16 cellular contexts compared by ENCODE assay signal in the genomic region with DNA sequence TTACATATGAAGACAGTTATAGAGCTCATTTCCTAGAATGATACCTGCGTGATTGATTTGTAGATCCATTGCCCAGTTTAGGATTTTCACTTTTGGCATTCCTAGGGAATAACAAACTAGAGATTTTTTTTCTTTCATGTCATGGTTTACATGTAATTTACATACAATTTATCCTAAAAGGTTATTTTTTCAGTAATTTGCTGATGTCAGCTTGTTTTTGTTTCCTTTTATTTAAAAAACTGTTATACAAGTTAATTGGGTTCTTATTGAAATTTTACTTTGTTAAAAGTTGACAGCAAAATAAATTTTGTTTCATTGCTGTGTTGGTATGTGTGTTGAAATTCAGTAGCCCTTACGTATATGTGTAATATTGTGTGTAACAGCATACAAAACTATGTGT. TPM values are rescaled to one million over a fixed set of nuclear protein-coding genes. Genes with fewer than 3 reads are reported as not detected.
DNase-seq lines count a peak whose midpoint lies in the region; ATAC-seq, FAIRE-seq and TF ChIP-seq lines count a peak whose summit lies in the region.
"Had no signal": no experiment of that assay in that cellular context is flagged by ENCODE, and none has a peak within 500 bp of the region (broad histone marks: within the 10 kb centered on the region; RNA-seq: fewer than 3 reads in every experiment).

No MANE protein-coding gene starts in this region.

- no peak overlapping the region for H4K5ac ChIP-seq in IMR-90 (ENCODE audit: low read depth, low read length)

- H3K14ac ChIP-seq in IMR-90 (replicated peaks; ENCODE audit: low read depth, low read length) (no peak overlapping the region), neuronal stem cell (ENCODE audit: low read length) (no peak overlapping the region)

- ATAC-seq in IMR-90 (ENCODE audit: low read depth) (no peak), GM12878 (no peak)
- no peak for ATAC-seq in effector memory CD8-positive, alpha-beta T cell (replicated peaks)

- TF ChIP-seq RAD21 in IMR-90 (IDR thresholded peaks at IDR 0.05; ENCODE audit: low read length) (no peak), GM12878 (IDR thresholded peaks at IDR 0.05; ENCODE audit: insufficient read depth, low read depth, low read length) (no peak)

- H4K91ac ChIP-seq in IMR-90 (ENCODE audit: insufficient read depth, low read depth, low read length), result no peak overlapping the region
- no peak overlapping the region for H4K91ac ChIP-seq in neuronal stem cell (ENCODE audit: low read depth, low read length, poor library complexity)

- H3K27ac ChIP-seq in IMR-90 (ENCODE audit: insufficient read depth, low read length) (no peak overlapping the region), GM12878 (ENCODE audit: control insufficient read depth, insufficient read depth) (peak overlapping the region; percentile 6; the same call in 1 of the 2 replicates), keratinocyte (ENCODE audit: control insufficient read depth, insufficient read depth, low read length) (no peak overlapping the region), neuronal stem cell (replicated peaks; ENCODE audit: low read length) (no peak overlapping the region)
- H3K27ac ChIP-seq: HL-60 had no signal

- BruUV-seq in IMR-90 (replicated peaks; lab: Mats Ljungman, UMichigan) (no TSS peak), GM12878 (replicated peaks; lab: Mats Ljungman, UMichigan) (no TSS peak)

- H3K79me2 ChIP-seq in GM12878 (ENCODE audit: control insufficient read depth, insufficient read depth, low read length) (peaks cover 15% of the 10 kb centered on the region), keratinocyte (ENCODE audit: control insufficient read depth, insufficient read depth, low read length) (peaks cover 25% of the 10 kb centered on the region)

- H3K4me1 ChIP-seq in IMR-90 (ENCODE audit: control insufficient read depth, insufficient read depth, low read length) (no peaks in the 10 kb centered on the region), GM12878 (ENCODE audit: control insufficient read depth, insufficient read depth, low read length) (peaks cover 15% of the 10 kb centered on the region; the same call in 1 of the 2 replicates), keratinocyte (ENCODE audit: control insufficient read depth, extremely low read depth, insufficient read depth, low read length) (no peaks in the 10 kb centered on the region), neuronal stem cell (ENCODE audit: control insufficient read depth in 2 of 2, insufficient read depth in 1 of 2, low read depth in 1 of 2, low read length in 2 of 2) (no peaks in the 10 kb centered on the region)

- no CpG with 5 or more reads among the region's 2 CpGs for WGBS in IMR-90 (ENCODE audit: extremely low coverage in 2 of 2, insufficient read length in 1 of 2), 2 experiments
- 73% methylated on average over 2 of the region's 2 CpGs for WGBS in GM12878 (ENCODE audit: insufficient coverage, insufficient replicate concordance, low lambda C conversion rate, missing lambda C conversion rate)
- WGBS in neuronal stem cell (ENCODE audit: extremely low coverage in 2 of 2, insufficient read length in 2 of 2, insufficient replicate concordance in 1 of 2), 2 donors, result no CpG with 5 or more reads among the region's 2 CpGs

- no peak overlapping the region for H2AK5ac ChIP-seq in IMR-90 (ENCODE audit: low read depth, low read length)
- no peak overlapping the region for H2AK5ac ChIP-seq in neuronal stem cell (ENCODE audit: low read depth, low read length)

- no peak overlapping the region for H2AFZ ChIP-seq in IMR-90 (replicated peaks; ENCODE audit: low read length, poor library complexity)
- no peak overlapping the region for H2AFZ ChIP-seq in GM12878 (ENCODE audit: control insufficient read depth, low read depth, low read length)
- no peak overlapping the region for H2AFZ ChIP-seq in keratinocyte (ENCODE audit: control insufficient read depth, low read length)
- H2AFZ ChIP-seq in neuronal stem cell (ENCODE audit: low read length), result no peak overlapping the region

- H2BK15ac ChIP-seq in IMR-90 (ENCODE audit: low read depth, low read length), result no peak overlapping the region
- no peak overlapping the region for H2BK15ac ChIP-seq in neuronal stem cell (ENCODE audit: low read length)

- intact Hi-C loops in IMR-90 (cut with micrococcal nuclease), result no loop called here
- intact Hi-C loops in GM12878 (cut with micrococcal nuclease; ENCODE audit: unreplicated experiment), result no loop called here

- SMC1A ChIA-PET in GM12878 (lab: Charles Lee; ENCODE audit: uncharacterized antibody, unreplicated experiment), result interaction anchor here (0.9 to 1.8 kb wide), 2 partner anchors 9 to 24 kb away, joined by 4 read pairs; partner anchors contain the start of gene MTX2

- H2BK20ac ChIP-seq in IMR-90 (ENCODE audit: low read depth, low read length), result no peak overlapping the region

- peaks cover 0 to 20% of the 10 kb centered on the region in 2 experiments for H3K79me1 ChIP-seq in IMR-90 (ENCODE audit: low read depth in 1 of 2, low read length in 2 of 2)
- peaks cover 2% of the 10 kb centered on the region for H3K79me1 ChIP-seq in neuronal stem cell (ENCODE audit: low read depth, low read length)

- peaks cover 11 to 33% of the 10 kb centered on the region in 2 donors for H3K4me1 Mint-ChIP-seq in effector memory CD8-positive, alpha-beta T cell (ENCODE audit: low read depth in 2 of 2)

- H4K20me1 ChIP-seq in IMR-90 (ENCODE audit: insufficient read depth, low read length) (no peaks in the 10 kb centered on the region), GM12878 (ENCODE audit: control insufficient read depth, insufficient read depth) (no peaks in the 10 kb centered on the region), keratinocyte (ENCODE audit: control insufficient read depth, extremely low read depth, insufficient read depth, low read length) (no peaks in the 10 kb centered on the region)

- H3K56ac ChIP-seq in IMR-90 (ENCODE audit: extremely low read depth, insufficient read depth, low read length), result no peak overlapping the region

- no peaks in the 10 kb centered on the region for H3K9me3 Mint-ChIP-seq in effector memory CD8-positive, alpha-beta T cell
- H3K9me3 Mint-ChIP-seq: CD4-positive, CD25-positive, alpha-beta regulatory T cell had no signal

- H3K4me3 Mint-ChIP-seq in effector memory CD8-positive, alpha-beta T cell, result no peak overlapping the region
- H3K4me3 Mint-ChIP-seq: CD4-positive, CD25-positive, alpha-beta regulatory T cell had no signal

- no peak overlapping the region for H3K9ac ChIP-seq in IMR-90 (ENCODE audit: low read depth, low read length)
- no peak overlapping the region for H3K9ac ChIP-seq in GM12878 (ENCODE audit: control insufficient read depth, insufficient read depth, low read length)
- H3K9ac ChIP-seq in keratinocyte (ENCODE audit: control insufficient read depth, extremely low read depth, insufficient read depth, low read length), result no peak overlapping the region
- no peak overlapping the region for H3K9ac ChIP-seq in neuronal stem cell (ENCODE audit: low read depth, low read length, poor library complexity)

- H2BK12ac ChIP-seq in neuronal stem cell (ENCODE audit: low read length), result no peak overlapping the region

- H3K27me3 ChIP-seq in IMR-90 (ENCODE audit: control insufficient read depth, insufficient read depth, low read length) (no peaks in the 10 kb centered on the region), GM12878 (replicated peaks in 1 of 2; ENCODE audit: control insufficient read depth in 2 of 2, insufficient read depth in 2 of 2, low read length in 1 of 2) (no peaks in the 10 kb centered on the region), keratinocyte (ENCODE audit: control insufficient read depth, extremely low read depth, insufficient read depth, low read length) (no peaks in the 10 kb centered on the region), neuronal stem cell (ENCODE audit: control insufficient read depth in 3 of 3, insufficient read depth in 3 of 3, low read depth in 1 of 3, low read length in 3 of 3) (no peaks in the 10 kb centered on the region)

- RAD21 ChIA-PET in GM12878 (lab: Charles Lee; ENCODE audit: unreplicated experiment), result no interaction called here

- H3K4me2 ChIP-seq in IMR-90 (ENCODE audit: low read depth, low read length) (no peak overlapping the region), GM12878 (ENCODE audit: control insufficient read depth, insufficient read depth) (no peak overlapping the region), keratinocyte (ENCODE audit: control insufficient read depth, extremely low read depth, insufficient read depth, low read depth, low read length) (no peak overlapping the region), neuronal stem cell (ENCODE audit: insufficient read depth, low read length, poor library complexity, severe bottlenecking) (no peak overlapping the region)

- H2AK9ac ChIP-seq in IMR-90 (replicated peaks; ENCODE audit: low read depth, low read length, poor library complexity), result no peak overlapping the region

- TF ChIP-seq POLR2A in IMR-90 (IDR thresholded peaks at IDR 0.05; ENCODE audit: low read depth, low read length) (no peak), GM12878 (IDR thresholded peaks at IDR 0.05; ENCODE audit: low read depth, low read length) (no peak)

- in situ Hi-C loops in IMR-90 (cut with MboI; ENCODE audit: low sequenced_read_pairs) (no loop called here), GM12878 (cut with MboI) (no loop called here)

- H2BK5ac ChIP-seq in IMR-90 (ENCODE audit: low read depth, low read length, poor library complexity, severe bottlenecking) (no peak overlapping the region), neuronal stem cell (ENCODE audit: low read length) (no peak overlapping the region)

- TF ChIP-seq CTCF in IMR-90 (conservative IDR thresholded peaks at IDR 0.05; ENCODE audit: low read depth, low read length), result no peak
- no peak for TF ChIP-seq CTCF in GM12878 (IDR thresholded peaks at IDR 0.05 in 2 of 3, conservative IDR thresholded peaks at IDR 0.05 in 1 of 3; ENCODE audit: control insufficient read depth in 2 of 3, extremely low read depth in 1 of 3, insufficient read depth in 1 of 3, low read depth in 3 of 3, low read length in 3 of 3)
- no peak for TF ChIP-seq CTCF in keratinocyte (optimal IDR thresholded peaks at IDR 0.05 in 1 of 3, IDR thresholded peaks at IDR 0.05 in 1 of 3, conservative IDR thresholded peaks at IDR 0.05 in 1 of 3; ENCODE audit: extremely low read depth in 1 of 3, insufficient read depth in 2 of 3, low read length in 3 of 3)

- H3K27ac Mint-ChIP-seq in effector memory CD8-positive, alpha-beta T cell, result no peak overlapping the region

- dilution Hi-C loops in IMR-90 (cut with HindIII; ENCODE audit: low sequenced_read_pairs, unreplicated experiment) (no loop called here), keratinocyte (cut with MboI; ENCODE audit: extremely low pct_ligation_motif_present, low sequenced_read_pairs) (no loop called here)

- CTCF ChIA-PET in IMR-90 (lab: Yijun Ruan, JAX), result no interaction called here
- CTCF ChIA-PET in GM12878 (lab: Yijun Ruan, JAX), result no interaction called here

- no peaks in the 10 kb centered on the region for H3K27me3 Mint-ChIP-seq in effector memory CD8-positive, alpha-beta T cell
- H3K27me3 Mint-ChIP-seq: CD4-positive, CD25-positive, alpha-beta regulatory T cell had no signal

- H3K36me3 ChIP-seq in IMR-90 (ENCODE audit: control insufficient read depth, insufficient read depth, low read length), result no peaks in the 10 kb centered on the region
- H3K36me3 ChIP-seq in GM12878 (ENCODE audit: control insufficient read depth in 2 of 2, insufficient read depth in 2 of 2, low read length in 1 of 2), result no peaks in the 10 kb centered on the region
- no peaks in the 10 kb centered on the region for H3K36me3 ChIP-seq in keratinocyte (ENCODE audit: control insufficient read depth in 2 of 2, extremely low read depth in 1 of 2, insufficient read depth in 2 of 2, low read length in 2 of 2)
- H3K36me3 ChIP-seq in neuronal stem cell (replicated peaks in 1 of 2; ENCODE audit: control insufficient read depth in 2 of 2, insufficient read depth in 2 of 2, low read length in 2 of 2), result no peaks in the 10 kb centered on the region
- H3K36me3 ChIP-seq: HAP-1 had no signal

- H3K18ac ChIP-seq in IMR-90 (ENCODE audit: low read depth, low read length), result no peak overlapping the region
- H3K18ac ChIP-seq in neuronal stem cell (ENCODE audit: low read length), result no peak overlapping the region

- TF ChIP-seq EP300 in GM12878 (IDR thresholded peaks at IDR 0.05; ENCODE audit: borderline replicate concordance in 1 of 2, control insufficient read depth in 1 of 2, low read depth in 2 of 2, low read length in 2 of 2), result no peak

- H3K23ac ChIP-seq in IMR-90 (ENCODE audit: low read depth, low read length) (no peak overlapping the region), neuronal stem cell (ENCODE audit: low read depth, low read length, poor library complexity) (no peak overlapping the region)

- H3K4me3 ChIP-seq in IMR-90 (ENCODE audit: insufficient read depth, low read depth, low read length) (no peak overlapping the region), GM12878 (no peak overlapping the region), keratinocyte (ENCODE audit: control insufficient read depth in 2 of 3, extremely low read depth in 1 of 3, insufficient read depth in 2 of 3, low read depth in 1 of 3, low read length in 3 of 3) (no peak overlapping the region), neuronal stem cell (ENCODE audit: low read length in 2 of 2) (no peak overlapping the region)
- H3K4me3 ChIP-seq: HAP-1 had no signal

- H3K9me3 ChIP-seq in IMR-90 (ENCODE audit: control insufficient read depth, insufficient read depth, low read length), result no peaks in the 10 kb centered on the region
- H3K9me3 ChIP-seq in GM12878 (replicated peaks; ENCODE audit: control insufficient read depth, insufficient read depth, low read length), result no peaks in the 10 kb centered on the region
- no peaks in the 10 kb centered on the region for H3K9me3 ChIP-seq in keratinocyte (ENCODE audit: control insufficient read depth, low read depth, low read length)
- H3K9me3 ChIP-seq in neuronal stem cell (replicated peaks in 1 of 2; ENCODE audit: control insufficient read depth in 2 of 2, insufficient read depth in 1 of 2, low read depth in 1 of 2, low read length in 2 of 2), result no peaks in the 10 kb centered on the region
- H3K9me3 ChIP-seq: HAP-1 had no signal

- peak; percentile 29 for FAIRE-seq in GM18507 (lab: Jason Lieb, UNC)
- no peak for FAIRE-seq in GM12878 (lab: Jason Lieb, UNC)
- peak; percentile 17 for FAIRE-seq in keratinocyte (lab: Jason Lieb, UNC)

- POLR2A ChIA-PET in IMR-90 (lab: Charles Lee; ENCODE audit: unreplicated experiment), result no interaction called here
- POLR2A ChIA-PET in GM12878 (lab: Charles Lee), result no interaction called here

- H2BK120ac ChIP-seq in IMR-90 (ENCODE audit: low read depth, low read length) (no peak overlapping the region), neuronal stem cell (ENCODE audit: low read depth, low read length) (no peak overlapping the region)

- no peak for DNase-seq in GM18507 (ENCODE audit: extremely low spot score, insufficient read length, low read depth)
- no peak for DNase-seq in IMR-90
- no peak for DNase-seq in GM12878 (ENCODE audit: low read depth, low spot score)
- no peak for DNase-seq in keratinocyte (ENCODE audit: low read depth, low spot score)
- no peak for DNase-seq in neuronal stem cell (ENCODE audit: low spot score)
- DNase-seq in dermis blood vessel endothelial cell, result no peak
- DNase-seq in effector memory CD8-positive, alpha-beta T cell, result no peak
- DNase-seq: DMS153, NCI-H1417 treated with DMSO at 0.1 percent for 48 hours, NCI-H187, NCI-H446 treated with DMSO at 0.1 percent for 48 hours, NCI-H526 treated with DMSO at 0.1 percent for 48 hours, Right ventricle myocardium superior had no signal

- H3K9me1 ChIP-seq in IMR-90 (ENCODE audit: insufficient read depth, low read length), result peaks cover 4% of the 10 kb centered on the region; the same call in 1 of the 2 replicates
- H3K9me1 ChIP-seq in keratinocyte (ENCODE audit: control insufficient read depth, extremely low read depth, insufficient read depth, low read length), result no peaks in the 10 kb centered on the region

- H3K36me3 Mint-ChIP-seq in effector memory CD8-positive, alpha-beta T cell (ENCODE audit: insufficient read depth), result peaks cover 4% of the 10 kb centered on the region

- no peak overlapping the region for H3K4ac ChIP-seq in IMR-90 (ENCODE audit: low read depth, low read length)
- H3K4ac ChIP-seq in neuronal stem cell (ENCODE audit: low read length), result no peak overlapping the region

- H4K8ac ChIP-seq in IMR-90 (ENCODE audit: low read depth in 2 of 2, low read length in 2 of 2) (no peak overlapping the region), neuronal stem cell (ENCODE audit: low read depth, low read length) (no peak overlapping the region)

RNA-seq across cellular contexts. Expression of gene MTX2, which starts 23.4 kb away (rescaled TPM):
- 24.9 and 27.2 TPM in 2 replicates for total RNA-seq in IMR-90 (2012; rRNA removed)
- 31.7 and 37.8 TPM in 2 replicates for polyA plus RNA-seq in IMR-90 (2012; rRNA removed)
- polyA plus RNA-seq in IMR-90 (2012; cell fraction: cytosol; rRNA removed), result 10.9 and 15.3 TPM in 2 replicates
- polyA plus RNA-seq in IMR-90 (2012; cell fraction: nucleus; rRNA removed; ENCODE audit: low replicate concordance), result 5.4 and 49.3 TPM in 2 replicates
- 11.1 and 12.2 TPM in 2 replicates for total RNA-seq in GM12878 (2013; cell fraction: nucleolus; rRNA removed)
- 52.5 and 65.9 TPM in 2 replicates for total RNA-seq in GM12878 (2014; rRNA removed)
- total RNA-seq in GM12878 (2014; rRNA removed; fragmentation: Illumina TruSeq; extraction: Trizol), result 34.8 and 36.7 TPM in 2 replicates
- total RNA-seq in GM12878 (2021), result 26.8 and 29.0 TPM in 2 replicates
- polyA plus RNA-seq in GM12878 (2011; ENCODE audit: low read depth), result 19.8 TPM
- 61.2 and 88.5 TPM in 2 replicates for polyA plus RNA-seq in GM12878 (2011; rRNA removed)
- polyA plus RNA-seq in GM12878 (2011; cell fraction: cytosol; rRNA removed), result 25.4 and 28.2 TPM in 2 replicates
- polyA plus RNA-seq in GM12878 (2011; cell fraction: nucleus; rRNA removed), result 25.1 and 32.8 TPM in 2 replicates
- polyA plus RNA-seq in GM12878 (2012), result 27.5 and 36.5 TPM in 2 replicates
- 63.4 and 68.1 TPM in 2 replicates for polyA plus RNA-seq in GM12878 (2014; fragmentation: Illumina TruSeq; extraction: Trizol)
- 10 to 100 TPM; 15.7 to 36.8 TPM for polyA plus RNA-seq in GM12878 (2014; fragmentation: Nextera tagmentation; extraction: Ambion mirVana)
- polyA plus RNA-seq in GM12878 (2014; rRNA removed), result 44.8 and 48.7 TPM in 2 replicates
- polyA plus RNA-seq in GM12878 (2016; fragmentation: Nextera tagmentation; extraction: Ambion mirVana), result 10 to 100 TPM; 64.8 to 78.1 TPM
- 22.2 and 29.7 TPM in 2 replicates for polyA minus RNA-seq in GM12878 (2011; rRNA and poly(A)+ RNA removed)
- 8.7 and 10.7 TPM in 2 replicates for polyA minus RNA-seq in GM12878 (2011; cell fraction: cytosol; rRNA and poly(A)+ RNA removed)
- 13.5 and 21.1 TPM in 2 replicates for polyA minus RNA-seq in GM12878 (2011; cell fraction: nucleus; rRNA and poly(A)+ RNA removed)
- 36.8 to 60.3 TPM (median 41.3 TPM) in 3 replicates for polyA plus RNA-seq in keratinocyte
- polyA plus RNA-seq in keratinocyte (2011; ENCODE audit: low read depth), result 37.8 TPM
- 33.5 and 68.7 TPM in 2 replicates for polyA plus RNA-seq in keratinocyte (2011; cell fraction: cytosol; rRNA removed)
- polyA plus RNA-seq in keratinocyte (2011; cell fraction: nucleus; rRNA removed), result 45.0 and 50.7 TPM in 2 replicates
- 31.3 and 47.4 TPM in 2 replicates for polyA plus RNA-seq in keratinocyte (2012; ENCODE audit: low replicate concordance)
- 3.4 to 20.6 TPM (median 18.9 TPM) in 3 replicates for polyA minus RNA-seq in keratinocyte
- polyA minus RNA-seq in keratinocyte (2011; cell fraction: cytosol; rRNA and poly(A)+ RNA removed), result 19.2 TPM
- 10.6 and 13.3 TPM in 2 replicates for polyA minus RNA-seq in keratinocyte (2011; cell fraction: nucleus; rRNA and poly(A)+ RNA removed)
- 39.3 TPM for polyA plus RNA-seq in neuronal stem cell (2013, experiment 1 of 2)
- polyA plus RNA-seq in neuronal stem cell (2013, experiment 2 of 2), result 40.1 TPM
- 24.4 and 26.7 TPM in 2 replicates for total RNA-seq in dermis blood vessel endothelial cell
